Comparison of ENCODE assay signal across 14 cellular contexts in genomic region chr5:156456857-156457256, GRCh38.
"Had no signal": no experiment of that assay in that cellular context is flagged by ENCODE, and none has a peak within 500 bp of the region (broad histone marks: within the 10 kb centered on the region; RNA-seq: fewer than 3 reads in every experiment).

No MANE protein-coding gene starts in this region.

- H3K27ac ChIP-seq: esophagus squamous epithelium, transverse colon, vagina had no signal

- DNase-seq: activated CD4-positive, alpha-beta T cell treated with anti-CD3 and anti-CD28 coated beads, Interleukin-2, amount 50 U/mL, for 4 hours; activated gamma-delta T cell; effector memory CD4-positive, alpha-beta T cell; esophagus squamous epithelium; immature natural killer cell; occipital lobe; stimulated activated CD4-positive, alpha-beta T cell treated with anti-CD3 and anti-CD28 coated beads, Interleukin-12 subunit alpha, Interleukin-12 subunit beta, amount 100 ng/mL, for 4 hours; stimulated activated CD4-positive, alpha-beta T cell treated with anti-CD3 and anti-CD28 coated beads, Interleukin-1b, Interleukin-23, amount 100 ng/mL, for 48 hours; stimulated activated naive CD8-positive, alpha-beta T cell treated with anti-CD3 and anti-CD28 coated beads, Interleukin-15, Interleukin-2, amounts not matched to agents 100 U/mL and 50 U/mL, for 24 hours; substantia nigra; transverse colon had no signal

- ATAC-seq: stimulated activated naive CD8-positive, alpha-beta T cell treated with anti-CD3 and anti-CD28 coated beads, Interleukin-15, Interleukin-2, amounts not matched to agents 100 U/mL and 50 U/mL, for 24 hours had no signal

- H3K27me3 ChIP-seq: esophagus squamous epithelium, transverse colon, vagina had no signal

- H3K36me3 ChIP-seq: esophagus squamous epithelium, transverse colon, vagina had no signal

- H3K4me1 ChIP-seq: esophagus squamous epithelium, vagina had no signal

- FAIRE-seq: bronchial epithelial cell, TTC549 had no signal

- H3K9me3 ChIP-seq: esophagus squamous epithelium, transverse colon, vagina had no signal

- H3K4me3 ChIP-seq: esophagus squamous epithelium, transverse colon, vagina had no signal
